In the genomic region with DNA sequence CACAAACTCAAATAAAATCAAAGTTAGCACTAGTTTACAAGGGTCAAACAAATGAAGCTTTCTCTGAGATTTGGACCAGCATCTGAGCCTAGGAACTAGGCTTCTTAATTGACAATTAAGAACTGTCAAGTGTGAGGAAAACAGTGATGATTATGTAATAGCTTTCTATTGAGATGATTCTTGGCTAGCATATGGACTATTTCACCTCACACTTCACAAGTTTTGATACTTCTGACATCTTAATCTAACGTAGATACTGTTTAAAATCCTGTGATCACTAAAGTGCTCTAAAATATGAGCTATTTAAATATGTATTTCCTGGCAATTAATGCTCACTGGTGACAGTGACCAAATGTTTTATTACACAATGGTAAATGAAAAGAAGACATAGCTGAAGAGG, we compare ENCODE assay signal across 31 cellular contexts.
"Had no signal": no experiment of that assay in that cellular context is flagged by ENCODE, and none has a peak within 500 bp of the region (broad histone marks: within the 10 kb centered on the region; RNA-seq: fewer than 3 reads in every experiment).

No MANE protein-coding gene starts in this region.

- ATAC-seq: esophagus mucosa; gastroesophageal sphincter; left lung; lower lobe of right lung; mucosa of descending colon; natural killer cell treated with Interleukin-12 subunit alpha and Interleukin-12 subunit beta and Interleukin-15 and Interleukin-18, amount 100 ng/mL, for 72 hours; right lobe of liver; stimulated activated naive CD8-positive, alpha-beta T cell treated with anti-CD3 and anti-CD28 coated beads, Interleukin-15, amount 100 ng/mL, for 72 hours; upper lobe of right lung had no signal

- H3K9me3 ChIP-seq: gastroesophageal sphincter, lower lobe of right lung, mucosa of descending colon, neutrophil, pancreas, right lobe of liver, transverse colon, upper lobe of right lung, uterus had no signal

- H2AFZ ChIP-seq: hepatocyte had no signal

- H3K27ac ChIP-seq: dorsolateral prefrontal cortex, epithelial cell of prostate, gastroesophageal sphincter, hepatocyte, left lung, lower lobe of right lung, neutrophil, pancreas, right lobe of liver, suprapubic skin, transverse colon, upper lobe of right lung, uterus had no signal

- H3K4me2 ChIP-seq: hepatocyte, smooth muscle cell had no signal

- DNase-seq: dorsolateral prefrontal cortex; effector CD4-positive, alpha-beta T cell; foreskin fibroblast; heart left ventricle; left cardiac atrium; left lung; lower lobe of right lung; mucosa of descending colon; naive B cell; pancreas; retina; right lobe of liver; stimulated activated CD4-positive, alpha-beta T cell treated with anti-CD3 and anti-CD28 coated beads, Interleukin-12 subunit alpha, Interleukin-12 subunit beta, amount 100 ng/mL, for 4 hours; stimulated activated CD4-positive, alpha-beta T cell treated with anti-CD3 and anti-CD28 coated beads, Interleukin-1b, Interleukin-23, amount 100 ng/mL, for 48 hours; stimulated activated CD4-positive, alpha-beta T cell treated with anti-CD3 and anti-CD28 coated beads, Interleukin-4, amount 100 ng/mL, for 1 hour; stimulated activated CD8-positive, alpha-beta memory T cell treated with anti-CD3 and anti-CD28 coated beads, Interleukin-4, amount 100 ng/mL, for 48 hours; stimulated activated naive CD4-positive, alpha-beta T cell; stimulated activated naive CD8-positive, alpha-beta T cell treated with anti-CD3 and anti-CD28 coated beads, Interleukin-15, amount 100 ng/mL, for 72 hours; transverse colon; upper lobe of right lung; uterus had no signal

- H3K4me3 ChIP-seq: dorsolateral prefrontal cortex, gastroesophageal sphincter, heart left ventricle, hepatocyte, left lung, lower lobe of right lung, mucosa of descending colon, pancreas, right lobe of liver, smooth muscle cell, suprapubic skin, transverse colon, upper lobe of right lung, uterus had no signal

- H3K27me3 ChIP-seq: dorsolateral prefrontal cortex, gastroesophageal sphincter, heart left ventricle, hepatocyte, left lung, neutrophil, pancreas, right lobe of liver, suprapubic skin, transverse colon, upper lobe of right lung, uterus had no signal

- FAIRE-seq: colon, islet of Langerhans, pancreas had no signal

- H3K4me1 ChIP-seq: left lung, lower lobe of right lung, right lobe of liver, suprapubic skin, transverse colon, upper lobe of right lung, uterus had no signal

- H3K36me3 ChIP-seq: gastroesophageal sphincter, heart left ventricle, left lung, lower lobe of right lung, neutrophil, pancreas, right lobe of liver, suprapubic skin, transverse colon, upper lobe of right lung, uterus had no signal

- H3K79me2 ChIP-seq: hepatocyte had no signal
